ENCODE assay signal across 2 cellular contexts in genomic region chr11:12290477-12290922, GRCh38.
TF ChIP-seq lines count a peak whose summit lies in the region.

No MANE protein-coding gene starts in this region.

TF ChIP-seq in SK-N-SH, 30 proteins besides CTCF, POLR2A, EP300 and RAD21 (continued from another document):
- TF ChIP-seq IRF3 (IDR thresholded peaks at IDR 0.05; ENCODE audit: low read depth, low read length) (no peak), POLR2AphosphoS5 (IDR thresholded peaks at IDR 0.05; ENCODE audit: low read depth, low read length) (no peak), RXRA (IDR thresholded peaks at IDR 0.05; ENCODE audit: borderline replicate concordance, low read depth) (no peak), GABPA (IDR thresholded peaks at IDR 0.05; ENCODE audit: low read depth) (no peak), MAX (IDR thresholded peaks at IDR 0.05; ENCODE audit: low read depth) (no peak), FOXM1 (IDR thresholded peaks at IDR 0.05; ENCODE audit: low read depth) (no peak), MEF2A (IDR thresholded peaks at IDR 0.05; ENCODE audit: borderline replicate concordance, low read depth) (no peak), TCF12 (IDR thresholded peaks at IDR 0.05) (no peak), ZBTB33 (IDR thresholded peaks at IDR 0.05; ENCODE audit: borderline replicate concordance, low read depth) (no peak)

TF ChIP-seq in SK-N-SH treated with all-trans-retinoic acid at 6 μM for 48 hours, 23 proteins besides CTCF, POLR2A, EP300 and RAD21 (continued from another document):
- TF ChIP-seq PATZ1 (CRISPR knock-in tag; IDR thresholded peaks at IDR 0.05; ENCODE audit: borderline replicate concordance) (no peak), OSR1 (CRISPR knock-in tag; IDR thresholded peaks at IDR 0.05) (no peak), BACH2 (CRISPR knock-in tag; IDR thresholded peaks at IDR 0.05; ENCODE audit: borderline replicate concordance) (no peak)
